Comparison of ENCODE assay signal across 8 cellular contexts in the genomic region with DNA sequence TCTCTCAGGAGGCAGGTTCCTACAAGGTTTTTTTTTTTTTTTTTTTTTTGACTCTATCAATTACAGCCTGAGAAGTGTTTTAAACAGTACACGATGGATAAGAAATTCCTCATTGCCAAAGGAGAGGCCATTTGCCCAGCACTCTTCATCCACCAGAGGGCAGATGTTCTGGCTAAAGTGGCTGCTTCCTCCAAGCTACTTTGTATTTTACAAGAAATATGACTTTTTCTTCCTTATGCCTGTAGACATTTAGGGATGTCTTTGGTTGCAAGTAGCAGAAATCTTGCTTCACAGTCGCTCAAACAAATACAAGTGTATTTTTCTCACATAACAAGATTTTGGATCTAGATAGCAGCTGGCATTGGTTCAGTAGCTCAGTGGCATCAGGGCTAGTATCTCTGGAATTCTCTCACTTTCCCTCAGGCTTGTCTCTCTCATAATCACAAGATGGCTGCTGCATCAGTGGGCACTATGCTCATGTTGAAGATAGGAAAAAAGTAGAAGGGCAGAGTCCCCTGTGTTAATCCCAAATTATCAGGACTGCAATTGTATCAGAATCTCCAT.
DNase-seq lines count a peak whose midpoint lies in the region; ATAC-seq and TF ChIP-seq lines count a peak whose summit lies in the region.

No MANE protein-coding gene starts in this region.

- H2BK5ac ChIP-seq in trophoblast cell (ENCODE audit: low read depth, low read length, poor library complexity): no peak overlapping the region

- no peaks in the 10 kb centered on the region for H3K27me3 ChIP-seq in trophoblast cell (ENCODE audit: insufficient read depth, low read length)

- ATAC-seq in HG02763 (IDR thresholded peaks at IDR 0.05; ENCODE audit: unreplicated experiment): peak; percentile 51

- no peak overlapping the region for H3K27ac Mint-ChIP-seq in activated CD4-positive, alpha-beta T cell treated with anti-CD3 and anti-CD28 coated beads, Interleukin-2, amount 10 ng/mL, durations not matched to agents 7 days and 5 days
- H3K27ac Mint-ChIP-seq in immature natural killer cell: no peak overlapping the region

- peak; percentile 96 for TF ChIP-seq CTCF in fibroblast of mammary gland (conservative IDR thresholded peaks at IDR 0.05; ENCODE audit: control insufficient read depth, insufficient read depth, low read depth, low read length)

- no peaks in the 10 kb centered on the region for H3K79me1 ChIP-seq in trophoblast cell (ENCODE audit: low read length)

- no peak overlapping the region for H2BK120ac ChIP-seq in trophoblast cell (ENCODE audit: insufficient read depth, low read length, poor library complexity)

- POLR2A ChIA-PET in activated CD4-positive, alpha-beta T cell treated with anti-CD3 and anti-CD28 coated beads, Interleukin-2, amount 10 ng/mL, durations not matched to agents 7 days and 5 days (lab: Charles Lee): no interaction called here

- H3K4ac ChIP-seq in trophoblast cell (ENCODE audit: low read depth, low read length): no peak overlapping the region

- no CpG with 5 or more reads among the region's 2 CpGs for whole genome bisulfite sequencing in trophoblast cell (ENCODE audit: extremely low coverage, insufficient coverage, insufficient read length)

- no peaks in the 10 kb centered on the region for H3K4me1 Mint-ChIP-seq in activated CD4-positive, alpha-beta T cell treated with anti-CD3 and anti-CD28 coated beads, Interleukin-2, amount 10 ng/mL, durations not matched to agents 7 days and 5 days
- no peaks in the 10 kb centered on the region for H3K4me1 Mint-ChIP-seq in immature natural killer cell

- peak; percentile 7 for DNase-seq in activated CD4-positive, alpha-beta T cell treated with anti-CD3 and anti-CD28 coated beads, Interleukin-2, amount 10 ng/mL, durations not matched to agents 7 days and 5 days
- no peak for DNase-seq in activated CD4-positive, alpha-beta T cell treated with anti-CD3 and anti-CD28 coated beads for 1 hour
- DNase-seq in OCI-M1 (lab: John Stamatoyannopoulos, UW) (peak; percentile 69), fibroblast of mammary gland (ENCODE audit: low read depth) (peak; percentile 74), trophoblast cell (peak; percentile 34 to 75), NCI-H446 treated with DMSO at 0.1 percent for 48 hours (lab: John Stamatoyannopoulos, UW) (no peak), immature natural killer cell (no peak)

- no peak overlapping the region for H3K23ac ChIP-seq in trophoblast cell (ENCODE audit: low read length)

- no peak overlapping the region for H4K91ac ChIP-seq in trophoblast cell (ENCODE audit: low read depth, low read length)

- no peaks in the 10 kb centered on the region for H3K27me3 Mint-ChIP-seq in activated CD4-positive, alpha-beta T cell treated with anti-CD3 and anti-CD28 coated beads, Interleukin-2, amount 10 ng/mL, durations not matched to agents 7 days and 5 days
- H3K27me3 Mint-ChIP-seq in immature natural killer cell (ENCODE audit: low read depth in 3 of 3): no peaks in the 10 kb centered on the region

- H3K4me3 Mint-ChIP-seq in activated CD4-positive, alpha-beta T cell treated with anti-CD3 and anti-CD28 coated beads, Interleukin-2, amount 10 ng/mL, durations not matched to agents 7 days and 5 days: no peak overlapping the region
- H3K4me3 Mint-ChIP-seq in immature natural killer cell: no peak overlapping the region

- CTCF ChIA-PET in activated CD4-positive, alpha-beta T cell treated with anti-CD3 and anti-CD28 coated beads, Interleukin-2, amount 10 ng/mL, durations not matched to agents 7 days and 5 days (lab: Charles Lee): interaction anchor here (1.1 kb wide), 1 partner anchor 787 kb away, joined by 3 read pairs; no protein-coding TSS in a partner anchor

- H4K12ac ChIP-seq in trophoblast cell (ENCODE audit: low read depth, low read length): no peak overlapping the region

- no peak overlapping the region for H3K27ac ChIP-seq in trophoblast cell (ENCODE audit: low read depth, low read length)

- no peak overlapping the region for H3K18ac ChIP-seq in trophoblast cell (ENCODE audit: low read length)

- no peak overlapping the region for H2BK12ac ChIP-seq in trophoblast cell (ENCODE audit: low read length)

- H3K9me3 ChIP-seq in trophoblast cell (ENCODE audit: insufficient read depth, low read depth, low read length): no peaks in the 10 kb centered on the region

- H3K4me3 ChIP-seq in fibroblast of mammary gland (ENCODE audit: control insufficient read depth, low read depth, low read length) (no peak overlapping the region), trophoblast cell (ENCODE audit: low read depth, low read length) (no peak overlapping the region)

- peaks cover 0 to 6% of the 10 kb centered on the region in 2 experiments for H3K4me1 ChIP-seq in trophoblast cell (ENCODE audit: control insufficient read depth in 1 of 2, insufficient read depth in 2 of 2, low read length in 2 of 2)

- H3K4me2 ChIP-seq in trophoblast cell (ENCODE audit: low read length): no peak overlapping the region

- no peak overlapping the region for H2AFZ ChIP-seq in trophoblast cell (ENCODE audit: insufficient read depth, low read length, poor library complexity)

- H3K9me3 Mint-ChIP-seq in activated CD4-positive, alpha-beta T cell treated with anti-CD3 and anti-CD28 coated beads, Interleukin-2, amount 10 ng/mL, durations not matched to agents 7 days and 5 days: no peaks in the 10 kb centered on the region
- H3K9me3 Mint-ChIP-seq in immature natural killer cell: peaks cover 0 to 20% (median 1%) of the 10 kb centered on the region in 6 donors

- H3K36me3 Mint-ChIP-seq in activated CD4-positive, alpha-beta T cell treated with anti-CD3 and anti-CD28 coated beads, Interleukin-2, amount 10 ng/mL, durations not matched to agents 7 days and 5 days (ENCODE audit: low read depth): no peaks in the 10 kb centered on the region
- H3K36me3 Mint-ChIP-seq in immature natural killer cell: no peaks in the 10 kb centered on the region

- no peak overlapping the region for H4K8ac ChIP-seq in trophoblast cell (ENCODE audit: low read depth, low read length)

- no peak overlapping the region for H3K9ac ChIP-seq in trophoblast cell (ENCODE audit: low read length)

- no peaks in the 10 kb centered on the region for H3K36me3 ChIP-seq in trophoblast cell (ENCODE audit: control insufficient read depth in 1 of 2, insufficient read depth in 2 of 2, low read length in 2 of 2)

- H2AK5ac ChIP-seq in trophoblast cell (ENCODE audit: low read length): no peak overlapping the region

- H3K14ac ChIP-seq in trophoblast cell (ENCODE audit: low read length): no peak overlapping the region

- H3K79me2 ChIP-seq in trophoblast cell (ENCODE audit: control insufficient read depth, insufficient read depth, low read length, poor library complexity): no peaks in the 10 kb centered on the region

Comparison
In these comparisons a context has a peak if more than half of its experiments do, and no peak if none do; other contexts are left out.
1. DNase-seq: peak in activated CD4-positive, alpha-beta T cell treated with anti-CD3 and anti-CD28 coated beads, Interleukin-2, amount 10 ng/mL, durations not matched to agents 7 days and 5 days (single experiment), OCI-M1 (single experiment), fibroblast of mammary gland (single experiment) and trophoblast cell (2 of 2); none in activated CD4-positive, alpha-beta T cell treated with anti-CD3 and anti-CD28 coated beads for 1 hour (single experiment), NCI-H446 treated with DMSO at 0.1 percent for 48 hours (single experiment) and immature natural killer cell (0 of 3).